Comparison of ENCODE assay signal across 8 cellular contexts in the genomic region with DNA sequence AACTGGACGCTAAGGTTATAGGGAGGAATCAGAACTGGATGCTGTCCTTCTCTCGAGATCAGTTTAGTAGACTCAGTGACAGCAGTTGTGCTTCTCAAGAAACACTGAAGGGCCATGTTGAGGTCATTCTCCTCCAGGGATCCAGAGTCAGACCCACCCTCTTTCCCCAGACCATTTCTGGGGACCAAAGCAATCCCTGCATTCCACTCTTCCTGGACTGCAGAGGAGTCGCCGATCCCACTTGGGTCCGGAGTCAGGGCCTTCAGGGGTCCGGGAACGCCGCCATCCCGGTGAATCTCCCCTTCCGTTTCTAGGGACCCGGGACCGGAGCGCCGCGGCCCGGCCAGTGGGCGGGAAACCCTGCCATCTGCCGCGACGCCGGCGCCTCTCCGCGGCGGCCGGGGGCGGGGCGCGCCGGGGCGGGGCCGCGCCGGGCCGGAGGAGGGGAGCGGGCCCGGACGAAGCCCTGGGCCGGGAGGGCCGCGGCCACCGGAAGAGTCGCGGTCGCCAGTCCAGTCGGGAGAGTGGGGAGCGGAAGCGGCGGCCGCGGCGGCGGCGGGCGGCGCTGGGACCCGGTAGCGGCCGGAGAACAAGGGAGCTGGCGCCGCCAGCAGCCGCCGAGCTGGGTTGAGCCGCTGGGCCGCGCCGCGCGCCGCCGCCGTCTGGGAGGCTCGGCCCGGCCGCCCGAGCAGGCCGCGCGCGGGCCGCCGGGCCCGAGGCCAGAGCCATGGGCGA. TPM values are rescaled to one million over a fixed set of nuclear protein-coding genes. Genes with fewer than 3 reads are reported as not detected.
DNase-seq lines count a peak whose midpoint lies in the region; ATAC-seq and TF ChIP-seq lines count a peak whose summit lies in the region.

A gene (plus strand): TSS at position 469 of the 735 bp plus-strand sequence. CDS start 259 bp downstream, at position 728.

- H3K27ac ChIP-seq in coronary artery (peak within 1 kb of the TSS; percentile 89 to 91), layer of hippocampus (ENCODE audit: low read depth, low read length) (peak within 1 kb of the TSS; percentile 88)

- H3K27me3 ChIP-seq in layer of hippocampus (ENCODE audit: control insufficient read depth, insufficient read depth, low read length), result no peaks in the 10 kb centered on the region

- no peaks in the 10 kb centered on the region for H3K27me3 Mint-ChIP-seq in WTC11 (ENCODE audit: low read depth)

- no peaks in the 10 kb centered on the region for H3K36me3 Mint-ChIP-seq in WTC11

- POLR2A ChIA-PET in WTC11 (lab: Charles Lee), result interaction anchor here (1.9 kb wide), 1 partner anchor 22 kb away, joined by 11 read pairs; no protein-coding TSS in a partner anchor

- DNase-seq in A172 (ENCODE audit: low spot score) (peak; percentile 43), GM13977 (ENCODE audit: low spot score) (peak; percentile 93), NCI-H1694 treated with DMSO at 0.1 percent for 48 hours (lab: John Stamatoyannopoulos, UW) (peak; percentile 27), WTC11 (ENCODE audit: low spot score) (peak; percentile 67), coronary artery (ENCODE audit: low spot score) (no peak)
- peak; percentile 24 to 42 for DNase-seq in stimulated activated CD4-positive, alpha-beta T cell treated with anti-CD3 and anti-CD28 coated beads, Interleukin-2, amount 100 ng/mL, for 48 hours

- H3K4me1 Mint-ChIP-seq in WTC11, result peaks cover 16% of the 10 kb centered on the region

- in situ Hi-C loops in GM13977 (cut with MboI; ENCODE audit: low pct_unique_long_range_greater_than_20kb, low sequenced_read_pairs, unreplicated experiment), result no loop called here

- CTCF ChIA-PET in WTC11 (lab: Charles Lee), result interaction anchor here (0.8 to 1.8 kb wide), 5 partner anchors 10 to 259 kb away, joined by 4 to 12 read pairs (median 4); no protein-coding TSS in a partner anchor

- ATAC-seq in HG02798 (IDR thresholded peaks at IDR 0.05; ENCODE audit: poor library complexity, unreplicated experiment), result peak; percentile 88
- ATAC-seq in WTC11, result peak; percentile 77

- peak within 1 kb of the TSS; percentile 95 for H3K27ac Mint-ChIP-seq in WTC11

- peak within 1 kb of the TSS; percentile 95 for H3K4me3 Mint-ChIP-seq in WTC11

- TF ChIP-seq CTCF in GM13977 (IDR thresholded peaks at IDR 0.05; ENCODE audit: extremely low read depth, insufficient read depth, missing control alignments) (no peak), WTC11 (IDR thresholded peaks at IDR 0.05) (no peak), coronary artery (IDR thresholded peaks at IDR 0.05) (no peak)

- H3K9me3 Mint-ChIP-seq in WTC11, result no peaks in the 10 kb centered on the region

- peak within 1 kb of the TSS; percentile 82 for H3K4me3 ChIP-seq in coronary artery

TF ChIP-seq in WTC11, 78 proteins besides CTCF, POLR2A, EP300 and RAD21 (continues in another document):
- TF ChIP-seq ZNF232 (CRISPR knock-in tag; IDR thresholded peaks at IDR 0.05) (0 out of 2 replicates have a peak, but pooled peaks have one; percentile 71), GABPB1 (CRISPR knock-in tag; IDR thresholded peaks at IDR 0.05) (peak; percentile 4; the same call in 1 of the 2 replicates), GRHL2 (CRISPR knock-in tag; IDR thresholded peaks at IDR 0.05; ENCODE audit: insufficient replicate concordance, severe bottlenecking) (no peak), ETV6 (CRISPR knock-in tag; IDR thresholded peaks at IDR 0.05) (peak; percentile 54; the same call in 1 of the 2 replicates), NR1H2 (CRISPR knock-in tag; IDR thresholded peaks at IDR 0.05) (no peak), ZNF121 (CRISPR knock-in tag; IDR thresholded peaks at IDR 0.05) (peak; percentile 30; the same call in 1 of the 2 replicates)
- TF ChIP-seq, protein P1, sequence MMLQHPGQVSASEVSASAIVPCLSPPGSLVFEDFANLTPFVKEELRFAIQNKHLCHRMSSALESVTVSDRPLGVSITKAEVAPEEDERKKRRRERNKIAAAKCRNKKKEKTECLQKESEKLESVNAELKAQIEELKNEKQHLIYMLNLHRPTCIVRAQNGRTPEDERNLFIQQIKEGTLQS (CRISPR knock-in tag; conservative IDR thresholded peaks at IDR 0.05), result no peak
- TF ChIP-seq, protein P2, sequence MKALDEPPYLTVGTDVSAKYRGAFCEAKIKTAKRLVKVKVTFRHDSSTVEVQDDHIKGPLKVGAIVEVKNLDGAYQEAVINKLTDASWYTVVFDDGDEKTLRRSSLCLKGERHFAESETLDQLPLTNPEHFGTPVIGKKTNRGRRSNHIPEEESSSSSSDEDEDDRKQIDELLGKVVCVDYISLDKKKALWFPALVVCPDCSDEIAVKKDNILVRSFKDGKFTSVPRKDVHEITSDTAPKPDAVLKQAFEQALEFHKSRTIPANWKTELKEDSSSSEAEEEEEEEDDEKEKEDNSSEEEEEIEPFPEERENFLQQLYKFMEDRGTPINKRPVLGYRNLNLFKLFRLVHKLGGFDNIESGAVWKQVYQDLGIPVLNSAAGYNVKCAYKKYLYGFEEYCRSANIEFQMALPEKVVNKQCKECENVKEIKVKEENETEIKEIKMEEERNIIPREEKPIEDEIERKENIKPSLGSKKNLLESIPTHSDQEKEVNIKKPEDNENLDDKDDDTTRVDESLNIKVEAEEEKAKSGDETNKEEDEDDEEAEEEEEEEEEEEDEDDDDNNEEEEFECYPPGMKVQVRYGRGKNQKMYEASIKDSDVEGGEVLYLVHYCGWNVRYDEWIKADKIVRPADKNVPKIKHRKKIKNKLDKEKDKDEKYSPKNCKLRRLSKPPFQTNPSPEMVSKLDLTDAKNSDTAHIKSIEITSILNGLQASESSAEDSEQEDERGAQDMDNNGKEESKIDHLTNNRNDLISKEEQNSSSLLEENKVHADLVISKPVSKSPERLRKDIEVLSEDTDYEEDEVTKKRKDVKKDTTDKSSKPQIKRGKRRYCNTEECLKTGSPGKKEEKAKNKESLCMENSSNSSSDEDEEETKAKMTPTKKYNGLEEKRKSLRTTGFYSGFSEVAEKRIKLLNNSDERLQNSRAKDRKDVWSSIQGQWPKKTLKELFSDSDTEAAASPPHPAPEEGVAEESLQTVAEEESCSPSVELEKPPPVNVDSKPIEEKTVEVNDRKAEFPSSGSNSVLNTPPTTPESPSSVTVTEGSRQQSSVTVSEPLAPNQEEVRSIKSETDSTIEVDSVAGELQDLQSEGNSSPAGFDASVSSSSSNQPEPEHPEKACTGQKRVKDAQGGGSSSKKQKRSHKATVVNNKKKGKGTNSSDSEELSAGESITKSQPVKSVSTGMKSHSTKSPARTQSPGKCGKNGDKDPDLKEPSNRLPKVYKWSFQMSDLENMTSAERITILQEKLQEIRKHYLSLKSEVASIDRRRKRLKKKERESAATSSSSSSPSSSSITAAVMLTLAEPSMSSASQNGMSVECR (CRISPR knock-in tag; IDR thresholded peaks at IDR 0.05; ENCODE audit: borderline replicate concordance), result 0 out of 2 replicates have a peak, but pooled peaks have one; percentile 11
- TF ChIP-seq, protein P3, sequence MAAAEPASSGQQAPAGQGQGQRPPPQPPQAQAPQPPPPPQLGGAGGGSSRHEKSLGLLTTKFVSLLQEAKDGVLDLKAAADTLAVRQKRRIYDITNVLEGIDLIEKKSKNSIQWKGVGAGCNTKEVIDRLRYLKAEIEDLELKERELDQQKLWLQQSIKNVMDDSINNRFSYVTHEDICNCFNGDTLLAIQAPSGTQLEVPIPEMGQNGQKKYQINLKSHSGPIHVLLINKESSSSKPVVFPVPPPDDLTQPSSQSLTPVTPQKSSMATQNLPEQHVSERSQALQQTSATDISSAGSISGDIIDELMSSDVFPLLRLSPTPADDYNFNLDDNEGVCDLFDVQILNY (CRISPR knock-in tag; IDR thresholded peaks at IDR 0.05), result 0 out of 2 replicates have a peak, but pooled peaks have one; percentile 40
- TF ChIP-seq, protein P4, sequence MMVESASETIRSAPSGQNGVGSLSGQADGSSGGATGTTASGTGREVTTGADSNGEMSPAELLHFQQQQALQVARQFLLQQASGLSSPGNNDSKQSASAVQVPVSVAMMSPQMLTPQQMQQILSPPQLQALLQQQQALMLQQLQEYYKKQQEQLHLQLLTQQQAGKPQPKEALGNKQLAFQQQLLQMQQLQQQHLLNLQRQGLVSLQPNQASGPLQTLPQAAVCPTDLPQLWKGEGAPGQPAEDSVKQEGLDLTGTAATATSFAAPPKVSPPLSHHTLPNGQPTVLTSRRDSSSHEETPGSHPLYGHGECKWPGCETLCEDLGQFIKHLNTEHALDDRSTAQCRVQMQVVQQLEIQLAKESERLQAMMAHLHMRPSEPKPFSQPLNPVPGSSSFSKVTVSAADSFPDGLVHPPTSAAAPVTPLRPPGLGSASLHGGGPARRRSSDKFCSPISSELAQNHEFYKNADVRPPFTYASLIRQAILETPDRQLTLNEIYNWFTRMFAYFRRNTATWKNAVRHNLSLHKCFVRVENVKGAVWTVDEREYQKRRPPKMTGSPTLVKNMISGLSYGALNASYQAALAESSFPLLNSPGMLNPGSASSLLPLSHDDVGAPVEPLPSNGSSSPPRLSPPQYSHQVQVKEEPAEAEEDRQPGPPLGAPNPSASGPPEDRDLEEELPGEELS (CRISPR knock-in tag; IDR thresholded peaks at IDR 0.05), result 0 out of 2 replicates have a peak, but pooled peaks have one; percentile 51
- TF ChIP-seq, protein P5, sequence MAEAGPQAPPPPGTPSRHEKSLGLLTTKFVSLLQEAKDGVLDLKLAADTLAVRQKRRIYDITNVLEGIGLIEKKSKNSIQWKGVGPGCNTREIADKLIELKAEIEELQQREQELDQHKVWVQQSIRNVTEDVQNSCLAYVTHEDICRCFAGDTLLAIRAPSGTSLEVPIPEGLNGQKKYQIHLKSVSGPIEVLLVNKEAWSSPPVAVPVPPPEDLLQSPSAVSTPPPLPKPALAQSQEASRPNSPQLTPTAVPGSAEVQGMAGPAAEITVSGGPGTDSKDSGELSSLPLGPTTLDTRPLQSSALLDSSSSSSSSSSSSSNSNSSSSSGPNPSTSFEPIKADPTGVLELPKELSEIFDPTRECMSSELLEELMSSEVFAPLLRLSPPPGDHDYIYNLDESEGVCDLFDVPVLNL (CRISPR knock-in tag; IDR thresholded peaks at IDR 0.05; ENCODE audit: borderline replicate concordance, low read depth), result no peak

RNA-seq across cellular contexts. Expression of the gene that starts here (rescaled TPM):
- total RNA-seq in A172 (2014; rRNA removed; shearing (Covaris generic)), result 36.2 and 38.3 TPM in 2 replicates
- total RNA-seq in WTC11 (2021), result 64.5 to 76.2 TPM (median 66.5 TPM) in 3 replicates
